In genomic region chrX:52983526-52983925, GRCh38 we compare ENCODE assay signal across 2 cellular contexts.
TF ChIP-seq lines count a peak whose summit lies in the region.

No MANE protein-coding gene starts in this region.

TF ChIP-seq in H1, 55 proteins besides CTCF, POLR2A, EP300 and RAD21:
- TF ChIP-seq SIRT6 (IDR thresholded peaks at IDR 0.05; ENCODE audit: low read length) (no peak), SP1 (IDR thresholded peaks at IDR 0.05; ENCODE audit: low read depth, low read length) (no peak), KDM5A (IDR thresholded peaks at IDR 0.05; ENCODE audit: low read length) (no peak)
TF ChIP-seq in H1: peak in this region for 0.

TF ChIP-seq in GM23338, 12 proteins besides CTCF, POLR2A, EP300 and RAD21:
- TF ChIP-seq STAT1 (IDR thresholded peaks at IDR 0.05; ENCODE audit: unreplicated experiment) (no peak), ZNF114 (CRISPR knock-in tag; IDR thresholded peaks at IDR 0.05) (no peak), NANOG (IDR thresholded peaks at IDR 0.05; ENCODE audit: borderline replicate concordance) (no peak), JUNB (IDR thresholded peaks at IDR 0.05; ENCODE audit: unreplicated experiment) (no peak), ZNF462 (CRISPR knock-in tag; IDR thresholded peaks at IDR 0.05) (no peak), EZH2 (IDR thresholded peaks at IDR 0.05; ENCODE audit: low read depth, unreplicated experiment) (no peak), ZNF331 (CRISPR knock-in tag; IDR thresholded peaks at IDR 0.05; ENCODE audit: low read depth) (no peak), ETS1 (IDR thresholded peaks at IDR 0.05) (no peak), REST (IDR thresholded peaks at IDR 0.05; ENCODE audit: unreplicated experiment) (no peak), POLR2AphosphoS5 (IDR thresholded peaks at IDR 0.05; ENCODE audit: low read depth) (no peak), CREB1 (CRISPR knock-in tag; IDR thresholded peaks at IDR 0.05; ENCODE audit: low read depth) (no peak), EZH2phosphoT487 (IDR thresholded peaks at IDR 0.05; ENCODE audit: unreplicated experiment) (no peak)
